Comparison of ENCODE assay signal across 18 cellular contexts in the genomic region with DNA sequence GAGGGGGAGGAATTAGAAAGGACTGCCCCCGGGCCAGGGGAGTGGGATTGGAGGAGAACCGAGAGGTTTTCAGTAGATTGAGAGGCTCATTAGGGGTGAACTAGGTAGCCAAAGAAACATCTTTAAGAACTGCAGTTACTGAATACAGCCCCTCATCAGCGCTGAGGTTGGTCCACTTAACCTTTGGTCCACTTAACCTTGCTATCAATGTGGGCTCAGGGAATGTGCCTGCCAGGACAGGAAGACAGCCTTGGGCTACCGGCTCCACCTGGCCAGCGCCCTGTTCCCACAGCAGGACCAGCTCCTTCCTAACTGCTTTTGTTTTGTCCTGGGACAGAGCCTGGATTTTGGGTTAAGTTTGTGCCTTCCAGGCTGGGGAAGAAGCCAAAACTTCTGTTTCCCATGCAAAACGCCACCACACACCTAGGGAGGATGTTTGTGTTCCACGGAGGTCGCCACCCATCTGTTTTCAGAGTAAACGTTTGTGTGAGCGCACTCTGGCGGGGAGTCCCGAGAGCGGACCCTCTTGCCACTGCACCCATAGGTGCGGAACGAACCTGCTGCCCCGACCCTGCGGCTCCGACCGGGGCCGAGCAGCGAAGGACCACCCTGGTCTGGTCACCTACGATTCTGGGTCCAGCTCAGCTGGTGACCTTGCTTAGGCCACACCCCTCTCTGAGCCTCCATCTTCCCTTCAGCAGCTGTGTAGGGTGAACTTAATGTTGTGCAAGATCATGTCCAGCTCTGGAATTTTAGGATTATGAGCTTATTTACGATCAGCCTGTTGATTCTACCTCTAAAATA.
"Had no signal": no experiment of that assay in that cellular context is flagged by ENCODE, and none has a peak within 500 bp of the region (broad histone marks: within the 10 kb centered on the region; RNA-seq: fewer than 3 reads in every experiment).

No MANE protein-coding gene starts in this region.

- DNase-seq: activated CD4-positive, alpha-beta T cell treated with anti-CD3 and anti-CD28 coated beads for 1 hour; activated CD4-positive, alpha-beta T cell treated with anti-CD3 and anti-CD28 coated beads, Interleukin-2, amount 50 U/mL, for 4 hours; activated naive CD4-positive, alpha-beta T cell treated with Interleukin-2 at 50 U/mL for 16 hours; activated T-cell treated with anti-CD3 and anti-CD28 coated beads for 4 hours; anterior cingulate cortex; brain microvascular endothelial cell; erythroblast; left ventricle myocardium inferior; natural killer cell; occipital lobe; right cardiac atrium; stimulated activated naive CD8-positive, alpha-beta T cell treated with anti-CD3 and anti-CD28 coated beads, Interleukin-15, amount 100 ng/mL, for 72 hours; testis had no signal

- H3K27ac Mint-ChIP-seq: dendritic cell treated with granulocyte-macrophage colony-stimulating factor and Interleukin-4, amounts not matched to agents 40 ng/mL and 50 ng/mL, for 4 days; memory B cell; stimulated activated naive CD8-positive, alpha-beta T cell treated with anti-CD3 and anti-CD28 coated beads, Interleukin-15, amount 100 ng/mL, for 72 hours had no signal

- H3K36me3 Mint-ChIP-seq: natural killer cell had no signal

- H3K9me3 ChIP-seq: gastroesophageal sphincter, left ventricle myocardium inferior, testis had no signal

- H3K27me3 Mint-ChIP-seq: dendritic cell treated with granulocyte-macrophage colony-stimulating factor and Interleukin-4, amounts not matched to agents 40 ng/mL and 50 ng/mL, for 4 days; memory B cell; progenitor cell of endocrine pancreas; stimulated activated naive CD8-positive, alpha-beta T cell treated with anti-CD3 and anti-CD28 coated beads, Interleukin-15, amount 100 ng/mL, for 72 hours had no signal

- H3K4me1 Mint-ChIP-seq: stimulated activated naive CD8-positive, alpha-beta T cell treated with anti-CD3 and anti-CD28 coated beads, Interleukin-15, amount 100 ng/mL, for 72 hours had no signal

- ATAC-seq: gastroesophageal sphincter; natural killer cell; stimulated activated naive CD8-positive, alpha-beta T cell treated with anti-CD3 and anti-CD28 coated beads, Interleukin-15, amount 100 ng/mL, for 72 hours had no signal

- H3K9me3 Mint-ChIP-seq: dendritic cell treated with granulocyte-macrophage colony-stimulating factor and Interleukin-4, amounts not matched to agents 40 ng/mL and 50 ng/mL, for 4 days; memory B cell; natural killer cell; stimulated activated naive CD8-positive, alpha-beta T cell treated with anti-CD3 and anti-CD28 coated beads, Interleukin-15, amount 100 ng/mL, for 72 hours had no signal

- H3K27me3 ChIP-seq: brain microvascular endothelial cell, gastroesophageal sphincter, testis had no signal

- H3K27ac ChIP-seq: brain microvascular endothelial cell, gastroesophageal sphincter, left ventricle myocardium inferior, testis, VCaP had no signal

- H3K4me3 ChIP-seq: gastroesophageal sphincter, left ventricle myocardium inferior, testis had no signal

- H3K4me3 Mint-ChIP-seq: dendritic cell treated with granulocyte-macrophage colony-stimulating factor and Interleukin-4, amounts not matched to agents 40 ng/mL and 50 ng/mL, for 4 days; memory B cell; natural killer cell; stimulated activated naive CD8-positive, alpha-beta T cell treated with anti-CD3 and anti-CD28 coated beads, Interleukin-15, amount 100 ng/mL, for 72 hours had no signal

- H3K36me3 ChIP-seq: brain microvascular endothelial cell, gastroesophageal sphincter, left ventricle myocardium inferior had no signal
